Comparison of ENCODE assay signal across 8 cellular contexts in genomic region chr10:68871731-68872342, GRCh38. TPM values are rescaled to one million over a fixed set of nuclear protein-coding genes. Genes with fewer than 3 reads are reported as not detected.
DNase-seq lines count a peak whose midpoint lies in the region; ATAC-seq and TF ChIP-seq lines count a peak whose summit lies in the region.

No MANE protein-coding gene starts in this region.

- no peak for TF ChIP-seq CTCF in esophagus squamous epithelium (IDR thresholded peaks at IDR 0.05)

- no peak for TF ChIP-seq POLR2A in esophagus squamous epithelium (IDR thresholded peaks at IDR 0.05)

- peak; percentile 29 for DNase-seq in GM04504 (ENCODE audit: low read depth)
- DNase-seq in NCI-H446 treated with DMSO at 0.1 percent for 48 hours (lab: John Stamatoyannopoulos, UW), result peak; percentile 91
- DNase-seq in esophagus squamous epithelium (lab: John Stamatoyannopoulos, UW), result no peak
- DNase-seq in putamen (ENCODE audit: low spot score), result peak; percentile 29

- no peaks in the 10 kb centered on the region for H3K9me3 ChIP-seq in esophagus squamous epithelium

- peak overlapping the region; percentile 37 to 78 (median 71) for H3K27ac ChIP-seq in esophagus squamous epithelium

- WGBS in esophagus squamous epithelium, 2 donors, result 28 to 33% methylated on average over 5 of the region's 5 CpGs

- H3K4me1 ChIP-seq in esophagus squamous epithelium, result peaks cover 0 to 41% (median 13%) of the 10 kb centered on the region in 3 donors

- no peaks in the 10 kb centered on the region for H3K27me3 ChIP-seq in esophagus squamous epithelium

- no peak for ATAC-seq in GM21423 (IDR thresholded peaks at IDR 0.05; ENCODE audit: unreplicated experiment)
- no peak for ATAC-seq in GM21825 (IDR thresholded peaks at IDR 0.05; ENCODE audit: unreplicated experiment)
- ATAC-seq in GM21717 (IDR thresholded peaks at IDR 0.05; ENCODE audit: unreplicated experiment), result no peak
- no peak for ATAC-seq in HG03039 (IDR thresholded peaks at IDR 0.05; ENCODE audit: unreplicated experiment)

- intact Hi-C loops in esophagus squamous epithelium (cut with DNase I), result no loop called here

- no peak overlapping the region for H3K4me3 ChIP-seq in esophagus squamous epithelium

- H3K36me3 ChIP-seq in esophagus squamous epithelium, result no peaks in the 10 kb centered on the region

RNA-seq across cellular contexts. Expression of gene DDX50, which starts 29.3 kb away (rescaled TPM):
- total RNA-seq in esophagus squamous epithelium, result 10 to 100 TPM in 3 of 4 donors, 1 to 10 TPM in 1; 6.5 to 40.6 (median 24.6) TPM

RNA-seq across cellular contexts. Expression of gene STOX1, which starts 44.5 kb away (rescaled TPM):
- 1 to 10 TPM in 3 of 4 donors, under 1 TPM in 1; 0.19 to 2.1 (median 1.5) TPM for total RNA-seq in esophagus squamous epithelium
